In genomic region chr2:99472327-99472960, GRCh38 we compare ENCODE assay signal across 2 cellular contexts.
A peak's percentile ranks its signal among the peaks of the same experiment; 100 is the strongest.
TF ChIP-seq lines count a peak whose summit lies in the region.

No MANE protein-coding gene starts in this region.

TF ChIP-seq in IMR-90, 13 proteins besides CTCF, POLR2A, EP300 and RAD21:
- TF ChIP-seq USF2 (IDR thresholded peaks at IDR 0.05; ENCODE audit: low read depth, low read length) (no peak), NFE2L2 (IDR thresholded peaks at IDR 0.05; ENCODE audit: low read depth, low read length) (no peak), MAZ (IDR thresholded peaks at IDR 0.05; ENCODE audit: borderline replicate concordance, low read depth, low read length) (no peak), RFX5 (IDR thresholded peaks at IDR 0.05; ENCODE audit: low read depth, low read length) (no peak), CEBPB (IDR thresholded peaks at IDR 0.05; ENCODE audit: low read depth, low read length) (0 out of 2 replicates have a peak, but pooled peaks have one; percentile 24), FOS (IDR thresholded peaks at IDR 0.05; ENCODE audit: low read depth, low read length) (no peak)
- TF ChIP-seq, protein P1, sequence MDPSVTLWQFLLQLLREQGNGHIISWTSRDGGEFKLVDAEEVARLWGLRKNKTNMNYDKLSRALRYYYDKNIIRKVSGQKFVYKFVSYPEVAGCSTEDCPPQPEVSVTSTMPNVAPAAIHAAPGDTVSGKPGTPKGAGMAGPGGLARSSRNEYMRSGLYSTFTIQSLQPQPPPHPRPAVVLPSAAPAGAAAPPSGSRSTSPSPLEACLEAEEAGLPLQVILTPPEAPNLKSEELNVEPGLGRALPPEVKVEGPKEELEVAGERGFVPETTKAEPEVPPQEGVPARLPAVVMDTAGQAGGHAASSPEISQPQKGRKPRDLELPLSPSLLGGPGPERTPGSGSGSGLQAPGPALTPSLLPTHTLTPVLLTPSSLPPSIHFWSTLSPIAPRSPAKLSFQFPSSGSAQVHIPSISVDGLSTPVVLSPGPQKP (IDR thresholded peaks at IDR 0.05; ENCODE audit: borderline replicate concordance, low read depth, low read length), result no peak
TF ChIP-seq in IMR-90: peak in this region for 1.

TF ChIP-seq in K562, 482 proteins besides CTCF, POLR2A, EP300 and RAD21:
- no peak for TF ChIP-seq HDAC2 (IDR thresholded peaks at IDR 0.05)
- TF ChIP-seq CEBPB (tag; IDR thresholded peaks at IDR 0.05), result 0 out of 2 replicates have a peak, but pooled peaks have one; percentile 46
- TF ChIP-seq BCOR (IDR thresholded peaks at IDR 0.05), result no peak
